ENCODE assay signal across 8 cellular contexts in genomic region chr13:110615005-110615321, GRCh38. TPM values are rescaled to one million over a fixed set of nuclear protein-coding genes. Genes with fewer than 3 reads are reported as not detected.
A peak's percentile ranks its signal among the peaks of the same experiment; 100 is the strongest.
DNase-seq lines count a peak whose midpoint lies in the region; ATAC-seq and TF ChIP-seq lines count a peak whose summit lies in the region.

No MANE protein-coding gene starts in this region.

- H3K9me3 ChIP-seq in HAP-1 (no peaks in the 10 kb centered on the region), right atrium auricular region (no peaks in the 10 kb centered on the region)

- H3K27ac ChIP-seq in right atrium auricular region: peak overlapping the region; percentile 91 to 94
- H3K27ac ChIP-seq in skin epidermis: peak overlapping the region in 19 of 21 experiments; percentile 13 to 97 (median 92)

- H3K9me3 Mint-ChIP-seq in activated CD4-positive, alpha-beta memory T cell treated with anti-CD3 and anti-CD28 coated beads, Interleukin-2, amount 10 ng/mL, durations not matched to agents 7 days and 5 days: peaks cover 4% of the 10 kb centered on the region

- H3K4me3 Mint-ChIP-seq in activated CD4-positive, alpha-beta memory T cell treated with anti-CD3 and anti-CD28 coated beads, Interleukin-2, amount 10 ng/mL, durations not matched to agents 7 days and 5 days: peak overlapping the region; percentile 93

- H3K27me3 ChIP-seq in HAP-1 (ENCODE audit: low read depth) (no peaks in the 10 kb centered on the region), right atrium auricular region (no peaks in the 10 kb centered on the region)

- H3K4me3 ChIP-seq in HAP-1 (peak overlapping the region; percentile 77), right atrium auricular region (peak overlapping the region; percentile 61 to 96), skin epidermis (peak overlapping the region; percentile 63 to 98 (median 84))

- H3K36me3 Mint-ChIP-seq in activated CD4-positive, alpha-beta memory T cell treated with anti-CD3 and anti-CD28 coated beads, Interleukin-2, amount 10 ng/mL, durations not matched to agents 7 days and 5 days (ENCODE audit: low read depth): peaks cover 14% of the 10 kb centered on the region

- in situ Hi-C loops in HAP-1 (cut with MboI; ENCODE audit: low sequenced_read_pairs): loop anchor here (25.0 kb wide), 1 partner anchor 197 kb away; no protein-coding TSS in a partner anchor

- no peaks in the 10 kb centered on the region for H3K27me3 Mint-ChIP-seq in activated CD4-positive, alpha-beta memory T cell treated with anti-CD3 and anti-CD28 coated beads, Interleukin-2, amount 10 ng/mL, durations not matched to agents 7 days and 5 days

- peaks cover 14% of the 10 kb centered on the region for H3K4me1 ChIP-seq in HAP-1
- H3K4me1 ChIP-seq in right atrium auricular region: peaks cover 0 to 34% of the 10 kb centered on the region in 2 donors

- DNase-seq in HAP-1 (ENCODE audit: low spot score in 2 of 2): no peak
- DNase-seq in activated CD4-positive, alpha-beta memory T cell treated with anti-CD3 and anti-CD28 coated beads, Interleukin-2, amount 10 ng/mL, durations not matched to agents 7 days and 5 days: no peak
- DNase-seq in right atrium auricular region (ENCODE audit: low spot score): no peak
- no peak for DNase-seq in globus pallidus (ENCODE audit: low spot score)
- no peak for DNase-seq in NCI-H2227 (lab: John Stamatoyannopoulos, UW; ENCODE audit: unreplicated experiment)

- TF ChIP-seq CTCF in right atrium auricular region (IDR thresholded peaks at IDR 0.05): no peak

- peaks cover 42% of the 10 kb centered on the region for H3K4me1 Mint-ChIP-seq in activated CD4-positive, alpha-beta memory T cell treated with anti-CD3 and anti-CD28 coated beads, Interleukin-2, amount 10 ng/mL, durations not matched to agents 7 days and 5 days

- CTCF ChIA-PET in activated CD4-positive, alpha-beta memory T cell treated with anti-CD3 and anti-CD28 coated beads, Interleukin-2, amount 10 ng/mL, durations not matched to agents 7 days and 5 days (lab: Charles Lee): interaction anchor here (1.2 to 2.0 kb wide), 2 partner anchors 21 to 159 kb away, joined by 3 to 8 read pairs; no protein-coding TSS in a partner anchor

- peak overlapping the region; percentile 87 for H3K27ac Mint-ChIP-seq in activated CD4-positive, alpha-beta memory T cell treated with anti-CD3 and anti-CD28 coated beads, Interleukin-2, amount 10 ng/mL, durations not matched to agents 7 days and 5 days

- POLR2A ChIA-PET in activated CD4-positive, alpha-beta memory T cell treated with anti-CD3 and anti-CD28 coated beads, Interleukin-2, amount 10 ng/mL, durations not matched to agents 7 days and 5 days (lab: Charles Lee): interaction anchor here (0.7 to 4.2 kb wide), 7 partner anchors 21 to 502 kb away, joined by 3 to 45 read pairs (median 3); partner anchors contain the start of genes ING1 and RAB20

- H3K36me3 ChIP-seq in HAP-1 (replicated peaks) (peaks cover 6% of the 10 kb centered on the region; the same call in 1 of the 2 replicates), right atrium auricular region (no peaks in the 10 kb centered on the region)

- no peak for ATAC-seq in GM21526 (IDR thresholded peaks at IDR 0.05; ENCODE audit: low FRiP score, unreplicated experiment)
- ATAC-seq in HG02840 (IDR thresholded peaks at IDR 0.05; ENCODE audit: low FRiP score, unreplicated experiment): no peak

RNA-seq across cellular contexts. Expression of gene NAXD, which starts 0.4 kb away (rescaled TPM):
- 10 to 100 TPM; 29.6 to 30.8 TPM for total RNA-seq in activated CD4-positive, alpha-beta memory T cell treated with anti-CD3 and anti-CD28 coated beads, Interleukin-2, amount 10 ng/mL, durations not matched to agents 7 days and 5 days
- 10 to 100 TPM; 16.8 to 17.4 TPM for total RNA-seq in right atrium auricular region

RNA-seq across cellular contexts. Expression of gene RAB20, which starts 53.4 kb away (rescaled TPM):
- total RNA-seq in activated CD4-positive, alpha-beta memory T cell treated with anti-CD3 and anti-CD28 coated beads, Interleukin-2, amount 10 ng/mL, durations not matched to agents 7 days and 5 days: 1 to 10 TPM; 6.9 to 7.2 TPM
- total RNA-seq in right atrium auricular region: 10 to 100 TPM; 10.8 to 15.7 TPM
